ENCODE assay signal across 8 cellular contexts in genomic region chr2:88690591-88691338, GRCh38. TPM values are rescaled to one million over a fixed set of nuclear protein-coding genes. Genes with fewer than 3 reads are reported as not detected.
DNase-seq lines count a peak whose midpoint lies in the region; ATAC-seq and TF ChIP-seq lines count a peak whose summit lies in the region.

No MANE protein-coding gene starts in this region.

- H3K27ac Mint-ChIP-seq in activated T-cell treated with anti-CD3 and anti-CD28 coated beads, Interleukin-2, amount 50 U/mL, for 72 hours: peak overlapping the region; percentile 53
- H3K27ac Mint-ChIP-seq in glutamatergic neuron (ENCODE audit: unreplicated experiment): peak overlapping the region; percentile 92

- H3K9me3 Mint-ChIP-seq in activated T-cell treated with anti-CD3 and anti-CD28 coated beads, Interleukin-2, amount 50 U/mL, for 72 hours: peaks cover 0 to 7% of the 10 kb centered on the region in 2 donors
- peaks cover 16% of the 10 kb centered on the region for H3K9me3 Mint-ChIP-seq in glutamatergic neuron (ENCODE audit: unreplicated experiment)

- no peak for TF ChIP-seq CTCF in glutamatergic neuron (IDR thresholded peaks at IDR 0.05; ENCODE audit: partially characterized antibody, unreplicated experiment)
- TF ChIP-seq CTCF in retinal pigment epithelial cell (conservative IDR thresholded peaks at IDR 0.05; ENCODE audit: low read depth, low read length): peak; percentile 29

- peaks cover 52% of the 10 kb centered on the region for H3K4me1 Mint-ChIP-seq in activated T-cell treated with anti-CD3 and anti-CD28 coated beads, Interleukin-2, amount 50 U/mL, for 72 hours (ENCODE audit: low read depth)
- H3K4me1 Mint-ChIP-seq in glutamatergic neuron (ENCODE audit: low read depth, unreplicated experiment): peaks cover 4% of the 10 kb centered on the region

- peaks cover 0 to 6% of the 10 kb centered on the region in 2 donors for H3K36me3 Mint-ChIP-seq in activated T-cell treated with anti-CD3 and anti-CD28 coated beads, Interleukin-2, amount 50 U/mL, for 72 hours (ENCODE audit: insufficient read depth in 2 of 2)
- peaks cover 29% of the 10 kb centered on the region for H3K36me3 Mint-ChIP-seq in glutamatergic neuron (ENCODE audit: unreplicated experiment)

- no peaks in the 10 kb centered on the region for H3K27me3 Mint-ChIP-seq in activated T-cell treated with anti-CD3 and anti-CD28 coated beads, Interleukin-2, amount 50 U/mL, for 72 hours (ENCODE audit: low read depth)
- H3K27me3 Mint-ChIP-seq in glutamatergic neuron (ENCODE audit: unreplicated experiment): peaks cover 8% of the 10 kb centered on the region

- ATAC-seq in GM21825 (IDR thresholded peaks at IDR 0.05; ENCODE audit: unreplicated experiment) (peak; percentile 4), GM18861 (IDR thresholded peaks at IDR 0.05; ENCODE audit: unreplicated experiment) (no peak)
- peak; percentile 42 to 43 for ATAC-seq in activated T-cell treated with anti-CD3 and anti-CD28 coated beads, Interleukin-2, amount 50 U/mL, for 72 hours (replicated peaks in 1 of 2)

- DNase-seq in ELR (ENCODE audit: low read depth): peak; percentile 47
- peak; percentile 19 for DNase-seq in NCI-H146 treated with DMSO at 0.1 percent for 48 hours (lab: John Stamatoyannopoulos, UW; ENCODE audit: unreplicated experiment)
- peak; percentile 60 to 71 for DNase-seq in activated T-cell treated with anti-CD3 and anti-CD28 coated beads, Interleukin-2, amount 50 U/mL, for 72 hours
- DNase-seq in glutamatergic neuron: no peak
- DNase-seq in retinal pigment epithelial cell (ENCODE audit: low read depth): no peak
- DNase-seq in NCI-H187 treated with DMSO at 0.1 percent for 48 hours (lab: John Stamatoyannopoulos, UW): no peak

- H3K4me3 ChIP-seq in retinal pigment epithelial cell (ENCODE audit: low read length): peak overlapping the region; percentile 93

- H3K4me3 Mint-ChIP-seq in activated T-cell treated with anti-CD3 and anti-CD28 coated beads, Interleukin-2, amount 50 U/mL, for 72 hours: peak overlapping the region; percentile 89 to 95
- H3K4me3 Mint-ChIP-seq in glutamatergic neuron (ENCODE audit: unreplicated experiment): peak overlapping the region; percentile 94

RNA-seq across cellular contexts. Expression of gene RPIA, which starts 0.7 kb away (rescaled TPM):
- total RNA-seq in activated T-cell treated with anti-CD3 and anti-CD28 coated beads, Interleukin-2, amount 50 U/mL, for 72 hours: 10 to 100 TPM; 32.3 to 43.8 TPM
- total RNA-seq in glutamatergic neuron (ENCODE audit: unreplicated experiment): 8.1 TPM

Comparison
In these comparisons a context has a peak if more than half of its experiments do, and no peak if none do; other contexts are left out.
1. DNase-seq: peak in ELR (single experiment), NCI-H146 treated with DMSO at 0.1 percent for 48 hours (single experiment) and activated T-cell treated with anti-CD3 and anti-CD28 coated beads, Interleukin-2, amount 50 U/mL, for 72 hours (2 of 2); none in glutamatergic neuron (single experiment), retinal pigment epithelial cell (single experiment) and NCI-H187 treated with DMSO at 0.1 percent for 48 hours (single experiment).